34 cellular contexts compared by ENCODE assay signal in genomic region chr3:163261618-163262017, GRCh38.
"Had no signal": no experiment of that assay in that cellular context is flagged by ENCODE, and none has a peak within 500 bp of the region (broad histone marks: within the 10 kb centered on the region; RNA-seq: fewer than 3 reads in every experiment).

No MANE protein-coding gene starts in this region.

- H3K9me3 ChIP-seq: MG63 had no signal

- H3K27me3 ChIP-seq: MG63 had no signal

- H3K4me2 ChIP-seq: KMS-11 had no signal

- H3K36me3 ChIP-seq: MG63 had no signal

- DNase-seq: Karpas-422, Kasumi-1, KG1, MG63, MM.1S, MV-4-11, NCI-H1092, NCI-H1092 treated with DMSO at 0.1 percent for 48 hours, NCI-H1105, NCI-H1105 treated with DMSO at 0.1 percent for 48 hours, NCI-H1417, NCI-H1417 treated with DMSO at 0.1 percent for 48 hours, NCI-H1436, NCI-H1436 treated with DMSO at 0.1 percent for 48 hours, NCI-H146, NCI-H1694, NCI-H1694 treated with DMSO at 0.1 percent for 48 hours, NCI-H187, NCI-H187 treated with DMSO at 0.1 percent for 48 hours, NCI-H1930, NCI-H2029, NCI-H2029 treated with DMSO at 0.1 percent for 48 hours, NCI-H2081, NCI-H2081 treated with DMSO at 0.1 percent for 48 hours, NCI-H2107, NCI-H2171, NCI-H2171 treated with DMSO at 0.1 percent for 48 hours, NCI-H2227 treated with DMSO at 0.1 percent for 48 hours, NCI-H226, NCI-H345, NCI-H446, NCI-H446 treated with DMSO at 0.1 percent for 48 hours, NCI-H510A had no signal

- H3K4me3 ChIP-seq: MG63 had no signal

- H3K9ac ChIP-seq: KMS-11 had no signal

- H3K27ac ChIP-seq: KMS-11 had no signal
